In genomic region chr6:108876929-108877775, GRCh38 we compare ENCODE assay signal across 14 cellular contexts. TPM values are rescaled to one million over a fixed set of nuclear protein-coding genes. Genes with fewer than 3 reads are reported as not detected.
A peak's percentile ranks its signal among the peaks of the same experiment; 100 is the strongest.
DNase-seq lines count a peak whose midpoint lies in the region; ATAC-seq and TF ChIP-seq lines count a peak whose summit lies in the region.
"Had no signal": no experiment of that assay in that cellular context is flagged by ENCODE, and none has a peak within 500 bp of the region (broad histone marks: within the 10 kb centered on the region; RNA-seq: fewer than 3 reads in every experiment).

No MANE protein-coding gene starts in this region.

- peak overlapping the region; percentile 31 for H3K27ac Mint-ChIP-seq in activated naive CD4-positive, alpha-beta T cell treated with anti-CD3 and anti-CD28 coated beads, Interleukin-2, amount 50 U/mL, for 24 hours
- H3K27ac Mint-ChIP-seq: activated CD4-positive, alpha-beta T cell treated with anti-CD3 and anti-CD28 coated beads, Interleukin-2, amount 10 ng/mL, durations not matched to agents 7 days and 5 days; activated naive CD8-positive, alpha-beta T cell treated with anti-CD3 and anti-CD28 coated beads, Interleukin-2, amount 10 ng/mL, durations not matched to agents 7 days and 5 days had no signal

- no peaks in the 10 kb centered on the region for H3K9me3 Mint-ChIP-seq in activated naive CD4-positive, alpha-beta T cell treated with anti-CD3 and anti-CD28 coated beads, Interleukin-2, amount 50 U/mL, for 24 hours

- H3K36me3 Mint-ChIP-seq in activated naive CD4-positive, alpha-beta T cell treated with anti-CD3 and anti-CD28 coated beads, Interleukin-2, amount 50 U/mL, for 24 hours, result peaks cover 38% of the 10 kb centered on the region

- H3K4me1 Mint-ChIP-seq in activated naive CD4-positive, alpha-beta T cell treated with anti-CD3 and anti-CD28 coated beads, Interleukin-2, amount 50 U/mL, for 24 hours, result peaks cover 32% of the 10 kb centered on the region

- H3K4me3 Mint-ChIP-seq in activated naive CD4-positive, alpha-beta T cell treated with anti-CD3 and anti-CD28 coated beads, Interleukin-2, amount 50 U/mL, for 24 hours, result no peak overlapping the region
- H3K4me3 Mint-ChIP-seq: activated CD4-positive, alpha-beta T cell treated with anti-CD3 and anti-CD28 coated beads, Interleukin-2, amount 10 ng/mL, durations not matched to agents 7 days and 5 days; activated naive CD8-positive, alpha-beta T cell treated with anti-CD3 and anti-CD28 coated beads, Interleukin-2, amount 10 ng/mL, durations not matched to agents 7 days and 5 days had no signal

- H3K4me3 ChIP-seq in fibroblast of villous mesenchyme (ENCODE audit: low read depth, low read length), result no peak overlapping the region
- H3K4me3 ChIP-seq: HAP-1 had no signal

- DNase-seq in activated naive CD4-positive, alpha-beta T cell treated with Interleukin-2 at 50 U/mL for 16 hours, result no peak
- DNase-seq in fibroblast of villous mesenchyme (ENCODE audit: low read depth), result peak; percentile 85
- DNase-seq in non-pigmented ciliary epithelial cell (ENCODE audit: low read depth), result peak; percentile 30
- DNase-seq in ureter (ENCODE audit: low spot score), result peak; percentile 69
- DNase-seq in activated naive CD4-positive, alpha-beta T cell treated with anti-CD3 and anti-CD28 coated beads, Interleukin-2, amount 50 U/mL, for 16 hours, result no peak
- DNase-seq: activated CD4-positive, alpha-beta T cell treated with anti-CD3 and anti-CD28 coated beads, Interleukin-2, amount 10 ng/mL, durations not matched to agents 7 days and 5 days; activated naive CD8-positive, alpha-beta T cell treated with anti-CD3 and anti-CD28 coated beads, Interleukin-2, amount 10 ng/mL, durations not matched to agents 7 days and 5 days; mesendoderm; NCI-H524 had no signal

- no peaks in the 10 kb centered on the region for H3K27me3 Mint-ChIP-seq in activated naive CD4-positive, alpha-beta T cell treated with anti-CD3 and anti-CD28 coated beads, Interleukin-2, amount 50 U/mL, for 24 hours
- H3K27me3 Mint-ChIP-seq: activated naive CD8-positive, alpha-beta T cell treated with anti-CD3 and anti-CD28 coated beads, Interleukin-2, amount 10 ng/mL, durations not matched to agents 7 days and 5 days had no signal

- ATAC-seq in GM18511 (IDR thresholded peaks at IDR 0.05; ENCODE audit: unreplicated experiment), result no peak
- no peak for ATAC-seq in HG03565 (IDR thresholded peaks at IDR 0.05; ENCODE audit: unreplicated experiment)
- ATAC-seq: esophagus mucosa had no signal

- no peak for TF ChIP-seq CTCF in fibroblast of villous mesenchyme (IDR thresholded peaks at IDR 0.05; ENCODE audit: insufficient read depth, low read depth, low read length)

RNA-seq across cellular contexts. Expression of gene ARMC2, which starts 28.9 kb away (rescaled TPM):
- total RNA-seq in fibroblast of villous mesenchyme (0.86 and 1.6 TPM in 2 replicates), ureter (10.9 TPM)

Comparison
In these comparisons a context has a peak if more than half of its experiments do, and no peak if none do; other contexts are left out.
1. DNase-seq: peak in fibroblast of villous mesenchyme (single experiment), non-pigmented ciliary epithelial cell (single experiment) and ureter (single experiment); none in activated naive CD4-positive, alpha-beta T cell treated with Interleukin-2 at 50 U/mL for 16 hours (single experiment) and activated naive CD4-positive, alpha-beta T cell treated with anti-CD3 and anti-CD28 coated beads, Interleukin-2, amount 50 U/mL, for 16 hours (single experiment).